In the genomic region with DNA sequence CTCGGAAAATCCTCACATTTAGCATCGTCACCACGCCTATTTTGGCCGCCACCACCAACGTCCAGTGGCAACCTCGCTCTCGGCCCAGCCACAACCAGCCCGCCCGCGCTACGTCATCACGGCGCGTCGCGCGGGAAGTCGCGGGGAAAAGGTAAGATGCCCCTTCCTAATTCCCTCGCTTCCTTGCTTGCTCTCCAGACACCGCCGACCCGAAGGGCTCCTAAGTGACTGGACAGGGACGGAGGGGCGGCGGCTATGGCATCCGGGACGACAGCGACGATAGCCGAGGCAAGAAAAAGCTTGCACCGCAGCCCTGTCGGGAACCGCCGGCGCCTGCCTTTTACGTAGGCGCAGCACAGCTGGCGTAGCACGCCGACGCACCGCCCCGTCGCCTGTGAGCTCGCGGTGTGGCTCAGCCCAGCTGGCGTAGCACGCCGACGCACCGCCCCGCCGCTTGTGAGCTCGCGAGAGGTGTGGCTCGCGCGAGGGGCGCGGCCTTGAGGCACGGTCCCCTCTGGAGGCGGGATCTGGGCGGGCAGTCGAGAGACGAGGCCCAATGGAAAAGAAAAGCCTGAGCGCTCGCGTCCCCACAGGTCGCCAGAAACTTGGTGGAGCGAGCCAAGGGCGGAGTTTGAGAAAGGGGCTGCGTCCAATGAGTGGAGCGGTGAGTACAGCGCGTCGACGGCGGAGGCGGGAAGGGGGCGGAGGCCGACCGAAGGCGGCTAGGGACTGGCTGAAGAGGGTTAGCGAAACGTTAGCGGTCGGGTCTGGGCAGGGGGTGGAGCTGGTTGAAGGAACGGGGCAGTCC, we compare ENCODE assay signal across 1 cellular context.
TF ChIP-seq lines count a peak whose summit lies in the region.

TSS of gene HDAC6 (plus strand) at position 787 of the 808 bp plus-strand sequence. CDS start 626 bp downstream, outside the sequence.

TF ChIP-seq in K562, 482 proteins besides CTCF, POLR2A, EP300 and RAD21 (continued from another document and continues in another):
- TF ChIP-seq, protein P1, sequence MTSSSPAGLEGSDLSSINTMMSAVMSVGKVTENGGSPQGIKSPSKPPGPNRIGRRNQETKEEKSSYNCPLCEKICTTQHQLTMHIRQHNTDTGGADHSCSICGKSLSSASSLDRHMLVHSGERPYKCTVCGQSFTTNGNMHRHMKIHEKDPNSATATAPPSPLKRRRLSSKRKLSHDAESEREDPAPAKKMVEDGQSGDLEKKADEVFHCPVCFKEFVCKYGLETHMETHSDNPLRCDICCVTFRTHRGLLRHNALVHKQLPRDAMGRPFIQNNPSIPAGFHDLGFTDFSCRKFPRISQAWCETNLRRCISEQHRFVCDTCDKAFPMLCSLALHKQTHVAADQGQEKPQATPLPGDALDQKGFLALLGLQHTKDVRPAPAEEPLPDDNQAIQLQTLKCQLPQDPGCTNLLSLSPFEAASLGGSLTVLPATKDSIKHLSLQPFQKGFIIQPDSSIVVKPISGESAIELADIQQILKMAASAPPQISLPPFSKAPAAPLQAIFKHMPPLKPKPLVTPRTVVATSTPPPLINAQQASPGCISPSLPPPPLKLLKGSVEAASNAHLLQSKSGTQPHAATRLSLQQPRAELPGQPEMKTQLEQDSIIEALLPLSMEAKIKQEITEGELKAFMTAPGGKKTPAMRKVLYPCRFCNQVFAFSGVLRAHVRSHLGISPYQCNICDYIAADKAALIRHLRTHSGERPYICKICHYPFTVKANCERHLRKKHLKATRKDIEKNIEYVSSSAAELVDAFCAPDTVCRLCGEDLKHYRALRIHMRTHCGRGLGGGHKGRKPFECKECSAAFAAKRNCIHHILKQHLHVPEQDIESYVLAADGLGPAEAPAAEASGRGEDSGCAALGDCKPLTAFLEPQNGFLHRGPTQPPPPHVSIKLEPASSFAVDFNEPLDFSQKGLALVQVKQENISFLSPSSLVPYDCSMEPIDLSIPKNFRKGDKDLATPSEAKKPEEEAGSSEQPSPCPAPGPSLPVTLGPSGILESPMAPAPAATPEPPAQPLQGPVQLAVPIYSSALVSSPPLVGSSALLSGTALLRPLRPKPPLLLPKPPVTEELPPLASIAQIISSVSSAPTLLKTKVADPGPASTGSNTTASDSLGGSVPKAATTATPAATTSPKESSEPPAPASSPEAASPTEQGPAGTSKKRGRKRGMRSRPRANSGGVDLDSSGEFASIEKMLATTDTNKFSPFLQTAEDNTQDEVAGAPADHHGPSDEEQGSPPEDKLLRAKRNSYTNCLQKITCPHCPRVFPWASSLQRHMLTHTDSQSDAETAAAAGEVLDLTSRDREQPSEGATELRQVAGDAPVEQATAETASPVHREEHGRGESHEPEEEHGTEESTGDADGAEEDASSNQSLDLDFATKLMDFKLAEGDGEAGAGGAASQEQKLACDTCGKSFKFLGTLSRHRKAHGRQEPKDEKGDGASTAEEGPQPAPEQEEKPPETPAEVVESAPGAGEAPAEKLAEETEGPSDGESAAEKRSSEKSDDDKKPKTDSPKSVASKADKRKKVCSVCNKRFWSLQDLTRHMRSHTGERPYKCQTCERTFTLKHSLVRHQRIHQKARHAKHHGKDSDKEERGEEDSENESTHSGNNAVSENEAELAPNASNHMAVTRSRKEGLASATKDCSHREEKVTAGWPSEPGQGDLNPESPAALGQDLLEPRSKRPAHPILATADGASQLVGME (CRISPR knock-in tag; IDR thresholded peaks at IDR 0.05) = no peak
- TF ChIP-seq, protein P2, sequence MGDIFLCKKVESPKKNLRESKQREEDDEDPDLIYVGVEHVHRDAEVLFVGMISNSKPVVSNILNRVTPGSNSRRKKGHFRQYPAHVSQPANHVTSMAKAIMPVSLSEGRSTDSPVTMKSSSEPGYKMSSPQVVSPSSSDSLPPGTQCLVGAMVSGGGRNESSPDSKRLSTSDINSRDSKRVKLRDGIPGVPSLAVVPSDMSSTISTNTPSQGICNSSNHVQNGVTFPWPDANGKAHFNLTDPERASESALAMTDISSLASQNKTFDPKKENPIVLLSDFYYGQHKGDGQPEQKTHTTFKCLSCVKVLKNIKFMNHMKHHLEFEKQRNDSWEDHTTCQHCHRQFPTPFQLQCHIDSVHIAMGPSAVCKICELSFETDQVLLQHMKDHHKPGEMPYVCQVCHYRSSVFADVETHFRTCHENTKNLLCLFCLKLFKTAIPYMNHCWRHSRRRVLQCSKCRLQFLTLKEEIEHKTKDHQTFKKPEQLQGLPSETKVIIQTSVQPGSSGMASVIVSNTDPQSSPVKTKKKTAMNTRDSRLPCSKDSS (IDR thresholded peaks at IDR 0.05; ENCODE audit: low read depth, partially characterized antibody) = no peak
- no peak for TF ChIP-seq SMARCA5 (IDR thresholded peaks at IDR 0.05)
- TF ChIP-seq ZNF431 (CRISPR knock-in tag; IDR thresholded peaks at IDR 0.05) = no peak
- TF ChIP-seq, protein P3, sequence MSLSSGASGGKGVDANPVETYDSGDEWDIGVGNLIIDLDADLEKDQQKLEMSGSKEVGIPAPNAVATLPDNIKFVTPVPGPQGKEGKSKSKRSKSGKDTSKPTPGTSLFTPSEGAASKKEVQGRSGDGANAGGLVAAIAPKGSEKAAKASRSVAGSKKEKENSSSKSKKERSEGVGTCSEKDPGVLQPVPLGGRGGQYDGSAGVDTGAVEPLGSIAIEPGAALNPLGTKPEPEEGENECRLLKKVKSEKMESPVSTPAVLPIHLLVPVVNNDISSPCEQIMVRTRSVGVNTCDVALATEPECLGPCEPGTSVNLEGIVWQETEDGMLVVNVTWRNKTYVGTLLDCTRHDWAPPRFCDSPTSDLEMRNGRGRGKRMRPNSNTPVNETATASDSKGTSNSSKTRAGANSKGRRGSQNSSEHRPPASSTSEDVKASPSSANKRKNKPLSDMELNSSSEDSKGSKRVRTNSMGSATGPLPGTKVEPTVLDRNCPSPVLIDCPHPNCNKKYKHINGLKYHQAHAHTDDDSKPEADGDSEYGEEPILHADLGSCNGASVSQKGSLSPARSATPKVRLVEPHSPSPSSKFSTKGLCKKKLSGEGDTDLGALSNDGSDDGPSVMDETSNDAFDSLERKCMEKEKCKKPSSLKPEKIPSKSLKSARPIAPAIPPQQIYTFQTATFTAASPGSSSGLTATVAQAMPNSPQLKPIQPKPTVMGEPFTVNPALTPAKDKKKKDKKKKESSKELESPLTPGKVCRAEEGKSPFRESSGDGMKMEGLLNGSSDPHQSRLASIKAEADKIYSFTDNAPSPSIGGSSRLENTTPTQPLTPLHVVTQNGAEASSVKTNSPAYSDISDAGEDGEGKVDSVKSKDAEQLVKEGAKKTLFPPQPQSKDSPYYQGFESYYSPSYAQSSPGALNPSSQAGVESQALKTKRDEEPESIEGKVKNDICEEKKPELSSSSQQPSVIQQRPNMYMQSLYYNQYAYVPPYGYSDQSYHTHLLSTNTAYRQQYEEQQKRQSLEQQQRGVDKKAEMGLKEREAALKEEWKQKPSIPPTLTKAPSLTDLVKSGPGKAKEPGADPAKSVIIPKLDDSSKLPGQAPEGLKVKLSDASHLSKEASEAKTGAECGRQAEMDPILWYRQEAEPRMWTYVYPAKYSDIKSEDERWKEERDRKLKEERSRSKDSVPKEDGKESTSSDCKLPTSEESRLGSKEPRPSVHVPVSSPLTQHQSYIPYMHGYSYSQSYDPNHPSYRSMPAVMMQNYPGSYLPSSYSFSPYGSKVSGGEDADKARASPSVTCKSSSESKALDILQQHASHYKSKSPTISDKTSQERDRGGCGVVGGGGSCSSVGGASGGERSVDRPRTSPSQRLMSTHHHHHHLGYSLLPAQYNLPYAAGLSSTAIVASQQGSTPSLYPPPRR (CRISPR knock-in tag; IDR thresholded peaks at IDR 0.05; ENCODE audit: borderline replicate concordance) = 0 out of 2 replicates have a peak, but pooled peaks have one; percentile 7
- TF ChIP-seq HDAC1 (IDR thresholded peaks at IDR 0.05) = peak in 1 of 2 experiments; percentile 90; a peak in 2 of 4 replicates
- TF ChIP-seq, protein P4, sequence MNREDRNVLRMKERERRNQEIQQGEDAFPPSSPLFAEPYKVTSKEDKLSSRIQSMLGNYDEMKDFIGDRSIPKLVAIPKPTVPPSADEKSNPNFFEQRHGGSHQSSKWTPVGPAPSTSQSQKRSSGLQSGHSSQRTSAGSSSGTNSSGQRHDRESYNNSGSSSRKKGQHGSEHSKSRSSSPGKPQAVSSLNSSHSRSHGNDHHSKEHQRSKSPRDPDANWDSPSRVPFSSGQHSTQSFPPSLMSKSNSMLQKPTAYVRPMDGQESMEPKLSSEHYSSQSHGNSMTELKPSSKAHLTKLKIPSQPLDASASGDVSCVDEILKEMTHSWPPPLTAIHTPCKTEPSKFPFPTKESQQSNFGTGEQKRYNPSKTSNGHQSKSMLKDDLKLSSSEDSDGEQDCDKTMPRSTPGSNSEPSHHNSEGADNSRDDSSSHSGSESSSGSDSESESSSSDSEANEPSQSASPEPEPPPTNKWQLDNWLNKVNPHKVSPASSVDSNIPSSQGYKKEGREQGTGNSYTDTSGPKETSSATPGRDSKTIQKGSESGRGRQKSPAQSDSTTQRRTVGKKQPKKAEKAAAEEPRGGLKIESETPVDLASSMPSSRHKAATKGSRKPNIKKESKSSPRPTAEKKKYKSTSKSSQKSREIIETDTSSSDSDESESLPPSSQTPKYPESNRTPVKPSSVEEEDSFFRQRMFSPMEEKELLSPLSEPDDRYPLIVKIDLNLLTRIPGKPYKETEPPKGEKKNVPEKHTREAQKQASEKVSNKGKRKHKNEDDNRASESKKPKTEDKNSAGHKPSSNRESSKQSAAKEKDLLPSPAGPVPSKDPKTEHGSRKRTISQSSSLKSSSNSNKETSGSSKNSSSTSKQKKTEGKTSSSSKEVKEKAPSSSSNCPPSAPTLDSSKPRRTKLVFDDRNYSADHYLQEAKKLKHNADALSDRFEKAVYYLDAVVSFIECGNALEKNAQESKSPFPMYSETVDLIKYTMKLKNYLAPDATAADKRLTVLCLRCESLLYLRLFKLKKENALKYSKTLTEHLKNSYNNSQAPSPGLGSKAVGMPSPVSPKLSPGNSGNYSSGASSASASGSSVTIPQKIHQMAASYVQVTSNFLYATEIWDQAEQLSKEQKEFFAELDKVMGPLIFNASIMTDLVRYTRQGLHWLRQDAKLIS (CRISPR knock-in tag; IDR thresholded peaks at IDR 0.05) = peak; percentile 76; the same call in 1 of the 2 replicates
- no peak for TF ChIP-seq NFE2L1 (tag; IDR thresholded peaks at IDR 0.05; ENCODE audit: borderline replicate concordance, low read depth)
- no peak for TF ChIP-seq ARID2 (IDR thresholded peaks at IDR 0.05)
- 0 out of 2 replicates have a peak, but pooled peaks have one; percentile 13 for TF ChIP-seq ELF1 (tag; IDR thresholded peaks at IDR 0.05)
- TF ChIP-seq, protein P5, sequence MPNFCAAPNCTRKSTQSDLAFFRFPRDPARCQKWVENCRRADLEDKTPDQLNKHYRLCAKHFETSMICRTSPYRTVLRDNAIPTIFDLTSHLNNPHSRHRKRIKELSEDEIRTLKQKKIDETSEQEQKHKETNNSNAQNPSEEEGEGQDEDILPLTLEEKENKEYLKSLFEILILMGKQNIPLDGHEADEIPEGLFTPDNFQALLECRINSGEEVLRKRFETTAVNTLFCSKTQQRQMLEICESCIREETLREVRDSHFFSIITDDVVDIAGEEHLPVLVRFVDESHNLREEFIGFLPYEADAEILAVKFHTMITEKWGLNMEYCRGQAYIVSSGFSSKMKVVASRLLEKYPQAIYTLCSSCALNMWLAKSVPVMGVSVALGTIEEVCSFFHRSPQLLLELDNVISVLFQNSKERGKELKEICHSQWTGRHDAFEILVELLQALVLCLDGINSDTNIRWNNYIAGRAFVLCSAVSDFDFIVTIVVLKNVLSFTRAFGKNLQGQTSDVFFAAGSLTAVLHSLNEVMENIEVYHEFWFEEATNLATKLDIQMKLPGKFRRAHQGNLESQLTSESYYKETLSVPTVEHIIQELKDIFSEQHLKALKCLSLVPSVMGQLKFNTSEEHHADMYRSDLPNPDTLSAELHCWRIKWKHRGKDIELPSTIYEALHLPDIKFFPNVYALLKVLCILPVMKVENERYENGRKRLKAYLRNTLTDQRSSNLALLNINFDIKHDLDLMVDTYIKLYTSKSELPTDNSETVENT (CRISPR knock-in tag; IDR thresholded peaks at IDR 0.05) = no peak; the same call in 1 of the 2 replicates
- no peak for TF ChIP-seq NCOA2 (IDR thresholded peaks at IDR 0.05; ENCODE audit: partially characterized antibody in 2 of 2)
- no peak for TF ChIP-seq TAF9B (IDR thresholded peaks at IDR 0.05; ENCODE audit: partially characterized antibody)
- no peak for TF ChIP-seq DMBX1 (CRISPR knock-in tag; IDR thresholded peaks at IDR 0.05; ENCODE audit: borderline replicate concordance)
- TF ChIP-seq BHLHE40 (IDR thresholded peaks at IDR 0.05; ENCODE audit: low read length) = peak; percentile 64
- no peak for TF ChIP-seq ZNF668 (CRISPR knock-in tag; IDR thresholded peaks at IDR 0.05)
- TF ChIP-seq ATF6 (CRISPR knock-in tag; IDR thresholded peaks at IDR 0.05) = no peak
- TF ChIP-seq ZNF134 (CRISPR knock-in tag; conservative IDR thresholded peaks at IDR 0.05) = no peak
- TF ChIP-seq, protein P6, sequence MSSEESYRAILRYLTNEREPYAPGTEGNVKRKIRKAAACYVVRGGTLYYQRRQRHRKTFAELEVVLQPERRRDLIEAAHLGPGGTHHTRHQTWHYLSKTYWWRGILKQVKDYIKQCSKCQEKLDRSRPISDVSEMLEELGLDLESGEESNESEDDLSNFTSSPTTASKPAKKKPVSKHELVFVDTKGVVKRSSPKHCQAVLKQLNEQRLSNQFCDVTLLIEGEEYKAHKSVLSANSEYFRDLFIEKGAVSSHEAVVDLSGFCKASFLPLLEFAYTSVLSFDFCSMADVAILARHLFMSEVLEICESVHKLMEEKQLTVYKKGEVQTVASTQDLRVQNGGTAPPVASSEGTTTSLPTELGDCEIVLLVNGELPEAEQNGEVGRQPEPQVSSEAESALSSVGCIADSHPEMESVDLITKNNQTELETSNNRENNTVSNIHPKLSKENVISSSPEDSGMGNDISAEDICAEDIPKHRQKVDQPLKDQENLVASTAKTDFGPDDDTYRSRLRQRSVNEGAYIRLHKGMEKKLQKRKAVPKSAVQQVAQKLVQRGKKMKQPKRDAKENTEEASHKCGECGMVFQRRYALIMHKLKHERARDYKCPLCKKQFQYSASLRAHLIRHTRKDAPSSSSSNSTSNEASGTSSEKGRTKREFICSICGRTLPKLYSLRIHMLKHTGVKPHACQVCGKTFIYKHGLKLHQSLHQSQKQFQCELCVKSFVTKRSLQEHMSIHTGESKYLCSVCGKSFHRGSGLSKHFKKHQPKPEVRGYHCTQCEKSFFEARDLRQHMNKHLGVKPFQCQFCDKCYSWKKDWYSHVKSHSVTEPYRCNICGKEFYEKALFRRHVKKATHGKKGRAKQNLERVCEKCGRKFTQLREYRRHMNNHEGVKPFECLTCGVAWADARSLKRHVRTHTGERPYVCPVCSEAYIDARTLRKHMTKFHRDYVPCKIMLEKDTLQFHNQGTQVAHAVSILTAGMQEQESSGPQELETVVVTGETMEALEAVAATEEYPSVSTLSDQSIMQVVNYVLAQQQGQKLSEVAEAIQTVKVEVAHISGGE (CRISPR knock-in tag; IDR thresholded peaks at IDR 0.05) = no peak
- no peak for TF ChIP-seq ETV1 (tag; conservative IDR thresholded peaks at IDR 0.05; ENCODE audit: low read depth)
- no peak for TF ChIP-seq ZNF444 (CRISPR knock-in tag; IDR thresholded peaks at IDR 0.05)
- no peak for TF ChIP-seq DNMT1 (IDR thresholded peaks at IDR 0.05)
- TF ChIP-seq ZBTB1 (CRISPR knock-in tag; IDR thresholded peaks at IDR 0.05; ENCODE audit: borderline replicate concordance, low read depth) = no peak
- no peak for TF ChIP-seq ZNF561 (CRISPR knock-in tag; conservative IDR thresholded peaks at IDR 0.05)
